1 cellular context compared by ENCODE assay signal in the genomic region with DNA sequence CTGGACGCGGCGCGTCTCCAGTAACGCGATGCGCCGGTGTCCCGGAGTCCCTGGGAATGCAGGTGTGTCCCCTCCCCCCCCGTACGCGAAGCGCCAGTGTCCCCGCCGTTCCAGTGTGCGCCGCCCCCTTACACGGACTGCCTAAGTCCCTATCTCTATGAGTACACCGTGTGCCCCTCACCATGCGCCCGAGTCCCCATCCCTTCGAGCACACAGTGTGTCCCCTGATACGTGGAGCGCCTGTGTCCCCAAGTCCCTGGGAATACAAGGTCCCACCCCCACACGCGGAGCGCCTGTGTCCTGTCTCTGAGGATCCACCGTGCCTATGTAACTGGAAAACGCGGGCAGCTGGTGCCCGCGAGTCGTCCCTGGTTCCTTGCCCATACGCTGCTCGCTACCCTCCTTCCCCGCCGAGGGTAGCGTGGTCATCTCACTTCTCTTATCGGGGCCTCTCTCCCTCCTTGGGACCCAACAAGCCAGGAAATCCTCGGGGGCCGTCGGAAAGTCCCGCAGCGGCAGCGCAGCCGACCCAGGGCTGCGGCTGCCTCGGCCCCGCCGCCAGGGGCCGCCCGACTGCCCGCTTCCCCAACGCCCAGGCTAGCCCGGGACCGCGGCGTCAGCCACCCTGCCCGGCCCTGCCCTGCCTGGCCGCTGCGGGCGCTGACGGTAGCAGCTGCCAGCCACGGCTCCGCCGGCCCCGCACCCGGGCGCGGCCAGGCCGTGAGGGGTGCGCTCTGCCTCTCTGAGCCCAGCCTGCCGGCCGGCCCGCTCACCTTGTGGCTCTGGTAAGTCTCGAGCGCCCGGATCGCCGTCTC.
TF ChIP-seq lines count a peak whose summit lies in the region.

No MANE protein-coding gene starts in this region.

TF ChIP-seq in HepG2, 621 proteins besides CTCF, POLR2A, EP300 and RAD21 (continued from another document and continues in another):
- TF ChIP-seq, protein P1, sequence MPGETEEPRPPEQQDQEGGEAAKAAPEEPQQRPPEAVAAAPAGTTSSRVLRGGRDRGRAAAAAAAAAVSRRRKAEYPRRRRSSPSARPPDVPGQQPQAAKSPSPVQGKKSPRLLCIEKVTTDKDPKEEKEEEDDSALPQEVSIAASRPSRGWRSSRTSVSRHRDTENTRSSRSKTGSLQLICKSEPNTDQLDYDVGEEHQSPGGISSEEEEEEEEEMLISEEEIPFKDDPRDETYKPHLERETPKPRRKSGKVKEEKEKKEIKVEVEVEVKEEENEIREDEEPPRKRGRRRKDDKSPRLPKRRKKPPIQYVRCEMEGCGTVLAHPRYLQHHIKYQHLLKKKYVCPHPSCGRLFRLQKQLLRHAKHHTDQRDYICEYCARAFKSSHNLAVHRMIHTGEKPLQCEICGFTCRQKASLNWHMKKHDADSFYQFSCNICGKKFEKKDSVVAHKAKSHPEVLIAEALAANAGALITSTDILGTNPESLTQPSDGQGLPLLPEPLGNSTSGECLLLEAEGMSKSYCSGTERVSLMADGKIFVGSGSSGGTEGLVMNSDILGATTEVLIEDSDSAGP (CRISPR knock-in tag; IDR thresholded peaks at IDR 0.05; ENCODE audit: borderline replicate concordance), result no peak
- TF ChIP-seq, protein P2, sequence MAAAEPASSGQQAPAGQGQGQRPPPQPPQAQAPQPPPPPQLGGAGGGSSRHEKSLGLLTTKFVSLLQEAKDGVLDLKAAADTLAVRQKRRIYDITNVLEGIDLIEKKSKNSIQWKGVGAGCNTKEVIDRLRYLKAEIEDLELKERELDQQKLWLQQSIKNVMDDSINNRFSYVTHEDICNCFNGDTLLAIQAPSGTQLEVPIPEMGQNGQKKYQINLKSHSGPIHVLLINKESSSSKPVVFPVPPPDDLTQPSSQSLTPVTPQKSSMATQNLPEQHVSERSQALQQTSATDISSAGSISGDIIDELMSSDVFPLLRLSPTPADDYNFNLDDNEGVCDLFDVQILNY (CRISPR knock-in tag; conservative IDR thresholded peaks at IDR 0.05), result no peak
- TF ChIP-seq, protein P3, sequence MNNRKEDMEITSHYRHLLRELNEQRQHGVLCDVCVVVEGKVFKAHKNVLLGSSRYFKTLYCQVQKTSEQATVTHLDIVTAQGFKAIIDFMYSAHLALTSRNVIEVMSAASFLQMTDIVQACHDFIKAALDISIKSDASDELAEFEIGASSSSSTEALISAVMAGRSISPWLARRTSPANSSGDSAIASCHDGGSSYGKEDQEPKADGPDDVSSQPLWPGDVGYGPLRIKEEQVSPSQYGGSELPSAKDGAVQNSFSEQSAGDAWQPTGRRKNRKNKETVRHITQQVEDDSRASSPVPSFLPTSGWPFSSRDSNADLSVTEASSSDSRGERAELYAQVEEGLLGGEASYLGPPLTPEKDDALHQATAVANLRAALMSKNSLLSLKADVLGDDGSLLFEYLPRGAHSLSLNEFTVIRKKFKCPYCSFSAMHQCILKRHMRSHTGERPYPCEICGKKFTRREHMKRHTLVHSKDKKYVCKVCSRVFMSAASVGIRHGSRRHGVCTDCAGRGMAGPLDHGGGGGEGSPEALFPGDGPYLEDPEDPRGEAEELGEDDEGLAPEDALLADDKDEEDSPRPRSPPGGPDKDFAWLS (CRISPR knock-in tag; IDR thresholded peaks at IDR 0.05; ENCODE audit: borderline replicate concordance), result no peak
- TF ChIP-seq HNRNPLL (IDR thresholded peaks at IDR 0.05; ENCODE audit: low read depth, low read length, poor library complexity, severe bottlenecking) (peak; percentile 24), KLF12 (CRISPR knock-in tag; IDR thresholded peaks at IDR 0.05; ENCODE audit: borderline replicate concordance) (peak; percentile 17; the same call in 1 of the 2 replicates), ZNF724P (CRISPR knock-in tag; IDR thresholded peaks at IDR 0.05; ENCODE audit: borderline replicate concordance) (0 out of 2 replicates have a peak, but pooled peaks have one; percentile 10), NPAS2 (CRISPR knock-in tag; IDR thresholded peaks at IDR 0.05; ENCODE audit: borderline replicate concordance) (no peak), CBFB (CRISPR knock-in tag; IDR thresholded peaks at IDR 0.05) (no peak), ZSCAN9 (CRISPR knock-in tag; IDR thresholded peaks at IDR 0.05; ENCODE audit: borderline replicate concordance) (no peak), MAFG (CRISPR knock-in tag; IDR thresholded peaks at IDR 0.05) (no peak), CENPT (CRISPR knock-in tag; IDR thresholded peaks at IDR 0.05; ENCODE audit: low read depth) (no peak), ZBTB7B (CRISPR knock-in tag; IDR thresholded peaks at IDR 0.05) (no peak), ZNF674 (CRISPR knock-in tag; IDR thresholded peaks at IDR 0.05; ENCODE audit: low read depth) (no peak), ZBTB20 (CRISPR knock-in tag; IDR thresholded peaks at IDR 0.05; ENCODE audit: borderline replicate concordance, low read depth) (no peak), ZNF614 (CRISPR knock-in tag; IDR thresholded peaks at IDR 0.05; ENCODE audit: borderline replicate concordance) (0 out of 2 replicates have a peak, but pooled peaks have one; percentile 11), MTF2 (CRISPR knock-in tag; IDR thresholded peaks at IDR 0.05; ENCODE audit: borderline replicate concordance) (peak; percentile 29; the same call in 1 of the 2 replicates), RELA (CRISPR knock-in tag; IDR thresholded peaks at IDR 0.05) (no peak), RBM22 (optimal IDR thresholded peaks at IDR 0.05; ENCODE audit: low read length) (no peak), MYC (CRISPR knock-in tag; IDR thresholded peaks at IDR 0.05; ENCODE audit: borderline replicate concordance) (no peak), ZNF850 (CRISPR knock-in tag; conservative IDR thresholded peaks at IDR 0.05) (no peak), AGO1 (IDR thresholded peaks at IDR 0.05; ENCODE audit: low read depth, low read length, poor library complexity, severe bottlenecking) (no peak), NR1H2 (CRISPR knock-in tag; IDR thresholded peaks at IDR 0.05; ENCODE audit: borderline replicate concordance, low read depth) (peak; percentile 19; the same call in 1 of the 2 replicates), ATAD3A (CRISPR knock-in tag; IDR thresholded peaks at IDR 0.05) (no peak), SYNCRIP (IDR thresholded peaks at IDR 0.05; ENCODE audit: insufficient read depth, low read depth, low read length) (no peak), CEBPB (IDR thresholded peaks at IDR 0.05; ENCODE audit: borderline replicate concordance, low read depth, low read length) (no peak), ZNF891 (CRISPR knock-in tag; IDR thresholded peaks at IDR 0.05) (no peak), ELF4 (CRISPR knock-in tag; IDR thresholded peaks at IDR 0.05; ENCODE audit: borderline replicate concordance) (no peak), SRSF9 (IDR thresholded peaks at IDR 0.05; ENCODE audit: borderline replicate concordance, insufficient read depth, low read depth, low read length, poor library complexity, severe bottlenecking) (no peak), PHF21A (CRISPR knock-in tag; IDR thresholded peaks at IDR 0.05) (no peak; the same call in 1 of the 2 replicates), ZNF839 (CRISPR knock-in tag; IDR thresholded peaks at IDR 0.05; ENCODE audit: borderline replicate concordance) (no peak), HOXA3 (CRISPR knock-in tag; IDR thresholded peaks at IDR 0.05) (peak; percentile 54; the same call in 1 of the 2 replicates), ZNF3 (CRISPR knock-in tag; IDR thresholded peaks at IDR 0.05) (peak; percentile 5; the same call in 1 of the 2 replicates), MEIS2 (CRISPR knock-in tag; IDR thresholded peaks at IDR 0.05) (peak; percentile 48; the same call in 1 of the 2 replicates), ATF7-NPFF (CRISPR knock-in tag; IDR thresholded peaks at IDR 0.05; ENCODE audit: low read depth) (peak; percentile 1), RFX3 (CRISPR knock-in tag; IDR thresholded peaks at IDR 0.05) (no peak)
- TF ChIP-seq, protein P4, sequence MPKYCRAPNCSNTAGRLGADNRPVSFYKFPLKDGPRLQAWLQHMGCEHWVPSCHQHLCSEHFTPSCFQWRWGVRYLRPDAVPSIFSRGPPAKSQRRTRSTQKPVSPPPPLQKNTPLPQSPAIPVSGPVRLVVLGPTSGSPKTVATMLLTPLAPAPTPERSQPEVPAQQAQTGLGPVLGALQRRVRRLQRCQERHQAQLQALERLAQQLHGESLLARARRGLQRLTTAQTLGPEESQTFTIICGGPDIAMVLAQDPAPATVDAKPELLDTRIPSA (CRISPR knock-in tag; IDR thresholded peaks at IDR 0.05; ENCODE audit: borderline replicate concordance), result 0 out of 2 replicates have a peak, but pooled peaks have one; percentile 13
- TF ChIP-seq, protein P5, sequence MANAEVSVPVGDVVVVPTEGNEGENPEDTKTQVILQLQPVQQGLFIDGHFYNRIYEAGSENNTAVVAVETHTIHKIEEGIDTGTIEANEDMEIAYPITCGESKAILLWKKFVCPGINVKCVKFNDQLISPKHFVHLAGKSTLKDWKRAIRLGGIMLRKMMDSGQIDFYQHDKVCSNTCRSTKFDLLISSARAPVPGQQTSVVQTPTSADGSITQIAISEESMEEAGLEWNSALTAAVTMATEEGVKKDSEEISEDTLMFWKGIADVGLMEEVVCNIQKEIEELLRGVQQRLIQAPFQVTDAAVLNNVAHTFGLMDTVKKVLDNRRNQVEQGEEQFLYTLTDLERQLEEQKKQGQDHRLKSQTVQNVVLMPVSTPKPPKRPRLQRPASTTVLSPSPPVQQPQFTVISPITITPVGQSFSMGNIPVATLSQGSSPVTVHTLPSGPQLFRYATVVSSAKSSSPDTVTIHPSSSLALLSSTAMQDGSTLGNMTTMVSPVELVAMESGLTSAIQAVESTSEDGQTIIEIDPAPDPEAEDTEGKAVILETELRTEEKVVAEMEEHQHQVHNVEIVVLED (CRISPR knock-in tag; IDR thresholded peaks at IDR 0.05; ENCODE audit: borderline replicate concordance), result no peak
- TF ChIP-seq, protein P6, sequence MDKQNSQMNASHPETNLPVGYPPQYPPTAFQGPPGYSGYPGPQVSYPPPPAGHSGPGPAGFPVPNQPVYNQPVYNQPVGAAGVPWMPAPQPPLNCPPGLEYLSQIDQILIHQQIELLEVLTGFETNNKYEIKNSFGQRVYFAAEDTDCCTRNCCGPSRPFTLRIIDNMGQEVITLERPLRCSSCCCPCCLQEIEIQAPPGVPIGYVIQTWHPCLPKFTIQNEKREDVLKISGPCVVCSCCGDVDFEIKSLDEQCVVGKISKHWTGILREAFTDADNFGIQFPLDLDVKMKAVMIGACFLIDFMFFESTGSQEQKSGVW (CRISPR knock-in tag; IDR thresholded peaks at IDR 0.05; ENCODE audit: borderline replicate concordance), result no peak
- TF ChIP-seq, protein P7, sequence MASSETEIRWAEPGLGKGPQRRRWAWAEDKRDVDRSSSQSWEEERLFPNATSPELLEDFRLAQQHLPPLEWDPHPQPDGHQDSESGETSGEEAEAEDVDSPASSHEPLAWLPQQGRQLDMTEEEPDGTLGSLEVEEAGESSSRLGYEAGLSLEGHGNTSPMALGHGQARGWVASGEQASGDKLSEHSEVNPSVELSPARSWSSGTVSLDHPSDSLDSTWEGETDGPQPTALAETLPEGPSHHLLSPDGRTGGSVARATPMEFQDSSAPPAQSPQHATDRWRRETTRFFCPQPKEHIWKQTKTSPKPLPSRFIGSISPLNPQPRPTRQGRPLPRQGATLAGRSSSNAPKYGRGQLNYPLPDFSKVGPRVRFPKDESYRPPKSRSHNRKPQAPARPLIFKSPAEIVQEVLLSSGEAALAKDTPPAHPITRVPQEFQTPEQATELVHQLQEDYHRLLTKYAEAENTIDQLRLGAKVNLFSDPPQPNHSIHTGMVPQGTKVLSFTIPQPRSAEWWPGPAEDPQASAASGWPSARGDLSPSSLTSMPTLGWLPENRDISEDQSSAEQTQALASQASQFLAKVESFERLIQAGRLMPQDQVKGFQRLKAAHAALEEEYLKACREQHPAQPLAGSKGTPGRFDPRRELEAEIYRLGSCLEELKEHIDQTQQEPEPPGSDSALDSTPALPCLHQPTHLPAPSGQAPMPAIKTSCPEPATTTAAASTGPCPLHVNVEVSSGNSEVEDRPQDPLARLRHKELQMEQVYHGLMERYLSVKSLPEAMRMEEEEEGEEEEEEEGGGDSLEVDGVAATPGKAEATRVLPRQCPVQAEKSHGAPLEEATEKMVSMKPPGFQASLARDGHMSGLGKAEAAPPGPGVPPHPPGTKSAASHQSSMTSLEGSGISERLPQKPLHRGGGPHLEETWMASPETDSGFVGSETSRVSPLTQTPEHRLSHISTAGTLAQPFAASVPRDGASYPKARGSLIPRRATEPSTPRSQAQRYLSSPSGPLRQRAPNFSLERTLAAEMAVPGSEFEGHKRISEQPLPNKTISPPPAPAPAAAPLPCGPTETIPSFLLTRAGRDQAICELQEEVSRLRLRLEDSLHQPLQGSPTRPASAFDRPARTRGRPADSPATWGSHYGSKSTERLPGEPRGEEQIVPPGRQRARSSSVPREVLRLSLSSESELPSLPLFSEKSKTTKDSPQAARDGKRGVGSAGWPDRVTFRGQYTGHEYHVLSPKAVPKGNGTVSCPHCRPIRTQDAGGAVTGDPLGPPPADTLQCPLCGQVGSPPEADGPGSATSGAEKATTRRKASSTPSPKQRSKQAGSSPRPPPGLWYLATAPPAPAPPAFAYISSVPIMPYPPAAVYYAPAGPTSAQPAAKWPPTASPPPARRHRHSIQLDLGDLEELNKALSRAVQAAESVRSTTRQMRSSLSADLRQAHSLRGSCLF (CRISPR knock-in tag; IDR thresholded peaks at IDR 0.05; ENCODE audit: borderline replicate concordance), result no peak
- TF ChIP-seq, protein P8, sequence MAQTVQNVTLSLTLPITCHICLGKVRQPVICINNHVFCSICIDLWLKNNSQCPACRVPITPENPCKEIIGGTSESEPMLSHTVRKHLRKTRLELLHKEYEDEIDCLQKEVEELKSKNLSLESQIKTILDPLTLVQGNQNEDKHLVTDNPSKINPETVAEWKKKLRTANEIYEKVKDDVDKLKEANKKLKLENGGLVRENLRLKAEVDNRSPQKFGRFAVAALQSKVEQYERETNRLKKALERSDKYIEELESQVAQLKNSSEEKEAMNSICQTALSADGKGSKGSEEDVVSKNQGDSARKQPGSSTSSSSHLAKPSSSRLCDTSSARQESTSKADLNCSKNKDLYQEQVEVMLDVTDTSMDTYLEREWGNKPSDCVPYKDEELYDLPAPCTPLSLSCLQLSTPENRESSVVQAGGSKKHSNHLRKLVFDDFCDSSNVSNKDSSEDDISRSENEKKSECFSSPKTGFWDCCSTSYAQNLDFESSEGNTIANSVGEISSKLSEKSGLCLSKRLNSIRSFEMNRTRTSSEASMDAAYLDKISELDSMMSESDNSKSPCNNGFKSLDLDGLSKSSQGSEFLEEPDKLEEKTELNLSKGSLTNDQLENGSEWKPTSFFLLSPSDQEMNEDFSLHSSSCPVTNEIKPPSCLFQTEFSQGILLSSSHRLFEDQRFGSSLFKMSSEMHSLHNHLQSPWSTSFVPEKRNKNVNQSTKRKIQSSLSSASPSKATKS (CRISPR knock-in tag; IDR thresholded peaks at IDR 0.05), result no peak
- TF ChIP-seq, protein P9, sequence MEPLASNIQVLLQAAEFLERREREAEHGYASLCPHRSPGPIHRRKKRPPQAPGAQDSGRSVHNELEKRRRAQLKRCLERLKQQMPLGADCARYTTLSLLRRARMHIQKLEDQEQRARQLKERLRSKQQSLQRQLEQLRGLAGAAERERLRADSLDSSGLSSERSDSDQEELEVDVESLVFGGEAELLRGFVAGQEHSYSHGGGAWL (CRISPR knock-in tag; IDR thresholded peaks at IDR 0.05), result no peak
- TF ChIP-seq, protein P10, sequence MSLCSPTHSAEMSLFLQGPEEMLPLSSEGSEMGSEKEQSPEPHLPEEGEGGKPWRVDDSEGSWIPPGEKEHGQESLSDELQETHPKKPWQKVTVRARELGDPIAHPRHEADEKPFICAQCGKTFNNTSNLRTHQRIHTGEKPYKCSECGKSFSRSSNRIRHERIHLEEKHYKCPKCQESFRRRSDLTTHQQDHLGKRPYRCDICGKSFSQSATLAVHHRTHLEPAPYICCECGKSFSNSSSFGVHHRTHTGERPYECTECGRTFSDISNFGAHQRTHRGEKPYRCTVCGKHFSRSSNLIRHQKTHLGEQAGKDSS (CRISPR knock-in tag; IDR thresholded peaks at IDR 0.05; ENCODE audit: borderline replicate concordance, low read depth), result no peak
